24 cellular contexts compared by ENCODE assay signal in the genomic region with DNA sequence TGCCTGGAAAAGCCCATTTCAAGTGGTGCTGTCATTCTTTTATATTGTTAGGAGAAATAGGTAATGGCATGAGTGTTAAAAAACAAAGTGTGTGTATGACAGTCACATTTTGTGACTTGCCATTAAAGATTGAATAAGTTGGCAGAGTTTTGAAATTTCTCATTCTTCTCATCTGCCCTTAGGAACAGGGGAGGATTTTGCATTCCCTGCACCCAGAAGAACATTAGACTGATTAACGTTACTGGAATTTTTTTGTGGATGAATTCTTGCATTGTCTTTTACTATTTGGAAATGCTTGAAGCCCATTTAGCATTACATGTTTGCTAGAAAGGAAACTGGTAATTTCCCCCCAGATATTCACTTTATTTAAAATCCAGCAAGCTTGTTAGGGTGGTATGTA.
DNase-seq lines count a peak whose midpoint lies in the region; ATAC-seq and TF ChIP-seq lines count a peak whose summit lies in the region.
"Had no signal": no experiment of that assay in that cellular context is flagged by ENCODE, and none has a peak within 500 bp of the region (broad histone marks: within the 10 kb centered on the region; RNA-seq: fewer than 3 reads in every experiment).

No MANE protein-coding gene starts in this region.

- peaks cover 0 to 34% (median 27%) of the 10 kb centered on the region in 3 donors for H3K36me3 Mint-ChIP-seq in naive thymus-derived CD8-positive, alpha-beta T cell

- peak; percentile 67 for ATAC-seq in RWPE2 (ENCODE audit: low read depth)
- no peak for ATAC-seq in naive thymus-derived CD8-positive, alpha-beta T cell
- ATAC-seq: activated T-helper 17 cell treated with anti-CD3 and anti-CD28 coated beads, Interleukin-2, amount 50 U/mL, for 72 hours; GM12878; left lobe of liver; PC-3 had no signal

- H3K9me3 Mint-ChIP-seq in naive thymus-derived CD8-positive, alpha-beta T cell = no peaks in the 10 kb centered on the region
- H3K9me3 Mint-ChIP-seq: activated T-helper 17 cell treated with anti-CD3 and anti-CD28 coated beads, Interleukin-2, amount 50 U/mL, for 72 hours; central memory CD8-positive, alpha-beta T cell had no signal

- H3K27ac ChIP-seq in RWPE2 (ENCODE audit: poor library complexity, severe bottlenecking) = peak overlapping the region; percentile 53
- H3K27ac ChIP-seq: sigmoid colon, upper lobe of left lung had no signal

- H3K27me3 ChIP-seq in RWPE2 (ENCODE audit: insufficient read depth, poor library complexity, severe bottlenecking) = no peaks in the 10 kb centered on the region
- H3K27me3 ChIP-seq: sigmoid colon, upper lobe of left lung had no signal

- H3K4me1 ChIP-seq in RWPE2 (ENCODE audit: insufficient read depth, poor library complexity, severe bottlenecking) = peaks cover 26% of the 10 kb centered on the region

- no peaks in the 10 kb centered on the region for H3K27me3 Mint-ChIP-seq in naive thymus-derived CD8-positive, alpha-beta T cell
- H3K27me3 Mint-ChIP-seq: activated naive CD8-positive, alpha-beta T cell treated with anti-CD3 and anti-CD28 coated beads, Interleukin-2, amount 10 ng/mL, durations not matched to agents 7 days and 5 days; activated T-helper 17 cell treated with anti-CD3 and anti-CD28 coated beads, Interleukin-2, amount 50 U/mL, for 72 hours; central memory CD8-positive, alpha-beta T cell had no signal

- no peak overlapping the region for H3K4me3 Mint-ChIP-seq in naive thymus-derived CD8-positive, alpha-beta T cell
- H3K4me3 Mint-ChIP-seq: activated naive CD8-positive, alpha-beta T cell treated with anti-CD3 and anti-CD28 coated beads, Interleukin-2, amount 10 ng/mL, durations not matched to agents 7 days and 5 days; activated T-helper 17 cell treated with anti-CD3 and anti-CD28 coated beads, Interleukin-2, amount 50 U/mL, for 72 hours; central memory CD8-positive, alpha-beta T cell had no signal

- H3K4me3 ChIP-seq in RWPE2 (ENCODE audit: severe bottlenecking) = no peak overlapping the region
- H3K4me3 ChIP-seq: GM12878, sigmoid colon, upper lobe of left lung had no signal

- no peaks in the 10 kb centered on the region for H3K36me3 ChIP-seq in RWPE2 (ENCODE audit: low read depth)
- H3K36me3 ChIP-seq: sigmoid colon, upper lobe of left lung had no signal

- no peaks in the 10 kb centered on the region for H3K9me3 ChIP-seq in RWPE2 (ENCODE audit: severe bottlenecking)
- H3K9me3 ChIP-seq: sigmoid colon, upper lobe of left lung had no signal

- POLR2A ChIA-PET in naive thymus-derived CD8-positive, alpha-beta T cell (lab: Charles Lee) = no interaction called here

- TF ChIP-seq CTCF in RWPE2 (IDR thresholded peaks at IDR 0.05; ENCODE audit: poor library complexity, severe bottlenecking) = no peak

- H3K27ac Mint-ChIP-seq in naive thymus-derived CD8-positive, alpha-beta T cell = no peak overlapping the region
- H3K27ac Mint-ChIP-seq: activated naive CD8-positive, alpha-beta T cell treated with anti-CD3 and anti-CD28 coated beads, Interleukin-2, amount 10 ng/mL, durations not matched to agents 7 days and 5 days; activated T-helper 17 cell treated with anti-CD3 and anti-CD28 coated beads, Interleukin-2, amount 50 U/mL, for 72 hours had no signal

- DNase-seq in ELR (ENCODE audit: low read depth) (peak; percentile 52), RWPE2 (ENCODE audit: low spot score) (no peak), fibroblast of gingiva (ENCODE audit: low read depth) (peak; percentile 38), pulmonary artery endothelial cell (ENCODE audit: low read depth, low spot score) (peak; percentile 53), COR-L47 (lab: John Stamatoyannopoulos, UW) (no peak), NCI-H748 treated with DMSO at 0.1 percent for 48 hours (lab: John Stamatoyannopoulos, UW) (no peak), NCI-H1694 treated with DMSO at 0.1 percent for 48 hours (lab: John Stamatoyannopoulos, UW) (no peak)
- no peak for DNase-seq in naive thymus-derived CD8-positive, alpha-beta T cell
- DNase-seq: activated CD4-positive, alpha-beta T cell treated with anti-CD3 and anti-CD28 coated beads for 1 hour; activated naive CD8-positive, alpha-beta T cell treated with anti-CD3 and anti-CD28 coated beads, Interleukin-2, amount 10 ng/mL, durations not matched to agents 7 days and 5 days; Calu3; effector CD8-positive, alpha-beta T cell; KG1; NCI-H1092 treated with DMSO at 0.1 percent for 48 hours; NCI-H774; occipital lobe; PC-3; sigmoid colon; T1000; upper lobe of left lung had no signal

- H3K4me1 Mint-ChIP-seq in naive thymus-derived CD8-positive, alpha-beta T cell = peaks cover 0 to 5% (median 0%) of the 10 kb centered on the region in 4 donors
- H3K4me1 Mint-ChIP-seq: central memory CD8-positive, alpha-beta T cell had no signal

Comparison
In these comparisons a context has a peak if more than half of its experiments do, and no peak if none do; other contexts are left out.
1. DNase-seq: peak in ELR (single experiment), fibroblast of gingiva (single experiment) and pulmonary artery endothelial cell (single experiment); none in RWPE2 (single experiment), naive thymus-derived CD8-positive, alpha-beta T cell (0 of 10), COR-L47 (single experiment), NCI-H748 treated with DMSO at 0.1 percent for 48 hours (single experiment) and NCI-H1694 treated with DMSO at 0.1 percent for 48 hours (single experiment).